Comparison of ENCODE assay signal across 14 cellular contexts in the genomic region with DNA sequence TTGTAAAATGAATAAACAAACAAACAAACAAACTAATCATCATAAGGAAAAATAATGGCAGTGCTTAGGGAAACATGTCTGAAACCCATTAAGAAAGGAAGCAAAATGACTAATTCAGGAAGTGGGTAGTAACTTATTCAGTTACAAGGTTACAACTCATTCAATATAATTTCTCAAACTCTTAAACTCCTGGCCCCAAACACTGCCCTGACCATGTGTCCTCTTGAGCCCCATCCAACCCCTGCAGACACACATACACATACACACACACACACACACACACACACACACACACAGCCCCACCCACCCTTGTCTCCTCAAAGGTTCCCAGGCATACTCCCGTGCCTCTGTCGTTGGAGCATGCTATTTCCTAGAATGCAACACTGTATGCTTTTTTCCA.
DNase-seq lines count a peak whose midpoint lies in the region; ATAC-seq, FAIRE-seq and TF ChIP-seq lines count a peak whose summit lies in the region.
"Had no signal": no experiment of that assay in that cellular context is flagged by ENCODE, and none has a peak within 500 bp of the region (broad histone marks: within the 10 kb centered on the region; RNA-seq: fewer than 3 reads in every experiment).

No MANE protein-coding gene starts in this region.

- ATAC-seq in GM19467 (IDR thresholded peaks at IDR 0.05; ENCODE audit: unreplicated experiment): peak; percentile 67
- ATAC-seq in esophagus mucosa: no peak

- H3K27me3 ChIP-seq in bronchial epithelial cell (ENCODE audit: control insufficient read depth, insufficient read depth, low read length): no peaks in the 10 kb centered on the region
- H3K27me3 ChIP-seq: vagina had no signal

- H3K4me3 ChIP-seq in AG09309 (ENCODE audit: control insufficient read depth, low read depth, low read length) (no peak overlapping the region), bronchial epithelial cell (ENCODE audit: low read depth, low read length) (no peak overlapping the region)
- H3K4me3 ChIP-seq: lung, vagina had no signal

- TF ChIP-seq CTCF in AG09309 (IDR thresholded peaks at IDR 0.05; ENCODE audit: control insufficient read depth, insufficient read depth, low read depth, low read length, missing control alignments) (no peak), bronchial epithelial cell (IDR thresholded peaks at IDR 0.05; ENCODE audit: insufficient read depth, low read length, severe bottlenecking) (no peak)

- DNase-seq in AG09309 (ENCODE audit: low read depth) (peak; percentile 4), LHCN-M2 (ENCODE audit: low read depth) (peak; percentile 46), bronchial epithelial cell (ENCODE audit: low read depth) (peak; percentile 56), SK-N-DZ (ENCODE audit: low spot score) (no peak), anterior cingulate cortex (lab: John Stamatoyannopoulos, UW) (no peak)
- no peak for DNase-seq in activated naive CD4-positive, alpha-beta T cell treated with anti-CD3 and anti-CD28 coated beads, Interleukin-2, amount 50 U/mL, for 16 hours
- DNase-seq: activated CD4-positive, alpha-beta T cell treated with anti-CD3 and anti-CD28 coated beads, Interleukin-2, amount 50 U/mL, for 1 hour; aorta; NCI-H1436 treated with DMSO at 0.1 percent for 48 hours; SHP77 had no signal

- peak; percentile 81 for FAIRE-seq in bronchial epithelial cell (lab: Jason Lieb, UNC)

- H3K36me3 ChIP-seq in bronchial epithelial cell (ENCODE audit: control insufficient read depth, insufficient read depth, low read length): no peaks in the 10 kb centered on the region
- H3K36me3 ChIP-seq: vagina had no signal

Comparison
In these comparisons a context has a peak if more than half of its experiments do, and no peak if none do; other contexts are left out.
1. DNase-seq: peak in AG09309 (single experiment), LHCN-M2 (single experiment) and bronchial epithelial cell (single experiment); none in SK-N-DZ (single experiment), activated naive CD4-positive, alpha-beta T cell treated with anti-CD3 and anti-CD28 coated beads, Interleukin-2, amount 50 U/mL, for 16 hours (single experiment) and anterior cingulate cortex (0 of 58).